11 cellular contexts compared by ENCODE assay signal in genomic region chr3:156290917-156291268, GRCh38.
DNase-seq lines count a peak whose midpoint lies in the region; FAIRE-seq and TF ChIP-seq lines count a peak whose summit lies in the region.
"Had no signal": no experiment of that assay in that cellular context is flagged by ENCODE, and none has a peak within 500 bp of the region (broad histone marks: within the 10 kb centered on the region; RNA-seq: fewer than 3 reads in every experiment).

No MANE protein-coding gene starts in this region.

- no peak overlapping the region for H3K9ac ChIP-seq in astrocyte (ENCODE audit: low read length)
- H3K9ac ChIP-seq in iPS-20b (ENCODE audit: low read depth, low read length), result no peak overlapping the region; the same call in 1 of the 2 replicates
- no peak overlapping the region for H3K9ac ChIP-seq in stomach smooth muscle (ENCODE audit: low read length in 2 of 2)

- peak overlapping the region; percentile 84 for H2AFZ ChIP-seq in astrocyte (ENCODE audit: low read depth, low read length)

- no peak overlapping the region for H3K4me3 Mint-ChIP-seq in astrocyte (ENCODE audit: unreplicated experiment)
- H3K4me3 Mint-ChIP-seq: T-helper 2 cell treated with Interferon-gamma antibody and Interleukin-4, amounts not matched to agents 5 μg/mL and 100 μg/mL, for 36 hours had no signal

- H3K4me2 ChIP-seq in astrocyte (ENCODE audit: low read length), result peak overlapping the region; percentile 93

- no peaks in the 10 kb centered on the region for H3K4me1 Mint-ChIP-seq in astrocyte (ENCODE audit: low read depth, unreplicated experiment)

- H4K20me1 ChIP-seq in astrocyte (ENCODE audit: insufficient read depth, low read length), result no peaks in the 10 kb centered on the region

- H3K9me3 ChIP-seq in astrocyte (ENCODE audit: insufficient read depth, low read depth, low read length), result no peaks in the 10 kb centered on the region
- no peaks in the 10 kb centered on the region for H3K9me3 ChIP-seq in iPS-20b (ENCODE audit: insufficient read depth, low read depth, low read length)
- no peaks in the 10 kb centered on the region for H3K9me3 ChIP-seq in stomach smooth muscle (ENCODE audit: control insufficient read depth in 2 of 2, low read length in 2 of 2)
- H3K9me3 ChIP-seq: body of pancreas had no signal

- H3K4me3 ChIP-seq in astrocyte (ENCODE audit: insufficient read depth, low read depth, low read length) (peak overlapping the region; percentile 58), iPS-20b (ENCODE audit: low read length) (peak overlapping the region; percentile 67), stomach smooth muscle (ENCODE audit: low read length in 2 of 2) (peak overlapping the region; percentile 72 to 78)
- H3K4me3 ChIP-seq: body of pancreas had no signal

- H3K27ac Mint-ChIP-seq in astrocyte (ENCODE audit: unreplicated experiment), result no peak overlapping the region
- H3K27ac Mint-ChIP-seq: T-helper 2 cell treated with Interferon-gamma antibody and Interleukin-4, amounts not matched to agents 5 μg/mL and 100 μg/mL, for 36 hours had no signal

- H3K79me2 ChIP-seq in astrocyte (ENCODE audit: insufficient read depth, low read length), result no peaks in the 10 kb centered on the region

- peaks cover 11% of the 10 kb centered on the region for H3K4me1 ChIP-seq in astrocyte (ENCODE audit: insufficient read depth, low read length)
- H3K4me1 ChIP-seq in iPS-20b (ENCODE audit: insufficient read depth, low read length), result peaks cover 3% of the 10 kb centered on the region; the same call in 1 of the 2 replicates
- H3K4me1 ChIP-seq in stomach smooth muscle (ENCODE audit: control insufficient read depth, insufficient read depth, low read length), result peaks cover 15% of the 10 kb centered on the region

- H3K27me3 ChIP-seq in astrocyte (ENCODE audit: insufficient read depth, low read length), result peaks cover 38% of the 10 kb centered on the region
- peaks cover 63% of the 10 kb centered on the region for H3K27me3 ChIP-seq in iPS-20b (ENCODE audit: insufficient read depth, low read length)
- H3K27me3 ChIP-seq in stomach smooth muscle (ENCODE audit: control insufficient read depth in 1 of 2, insufficient read depth in 2 of 2, low read length in 2 of 2), result peaks cover 16 to 24% of the 10 kb centered on the region in 2 donors

- no peaks in the 10 kb centered on the region for H3K36me3 Mint-ChIP-seq in astrocyte (ENCODE audit: low read depth, unreplicated experiment)

- no peaks in the 10 kb centered on the region for H3K9me3 Mint-ChIP-seq in astrocyte (ENCODE audit: unreplicated experiment)
- H3K9me3 Mint-ChIP-seq: T-helper 2 cell treated with Interferon-gamma antibody and Interleukin-4, amounts not matched to agents 5 μg/mL and 100 μg/mL, for 36 hours had no signal

- DNase-seq in DMS79 treated with DMSO at 0.1 percent for 48 hours (lab: John Stamatoyannopoulos, UW) (peak; percentile 44), DMS79 (lab: John Stamatoyannopoulos, UW) (no peak), astrocyte (ENCODE audit: low read depth) (no peak), OCI-M1 (lab: John Stamatoyannopoulos, UW) (no peak), AG20443 (ENCODE audit: low spot score) (no peak)
- DNase-seq in activated CD8-positive, alpha-beta memory T cell treated with anti-CD3 and anti-CD28 coated beads, Interleukin-2, amount 50 U/mL, for 48 hours, result no peak

- H3K27me3 Mint-ChIP-seq in astrocyte (ENCODE audit: low read depth, unreplicated experiment), result peaks cover 63% of the 10 kb centered on the region

- FAIRE-seq in astrocyte (lab: Jason Lieb, UNC), result no peak

- no peak for TF ChIP-seq CTCF in astrocyte (IDR thresholded peaks at IDR 0.05; ENCODE audit: insufficient read depth, low read depth, low read length)

- H3K36me3 ChIP-seq in astrocyte (ENCODE audit: insufficient read depth, low read length) (no peaks in the 10 kb centered on the region), iPS-20b (ENCODE audit: insufficient read depth, low read depth, low read length) (no peaks in the 10 kb centered on the region), stomach smooth muscle (ENCODE audit: control insufficient read depth in 2 of 2, insufficient read depth in 2 of 2, low read length in 2 of 2) (no peaks in the 10 kb centered on the region)

- H3K27ac ChIP-seq in astrocyte (ENCODE audit: low read depth, low read length), result no peak overlapping the region
- no peak overlapping the region for H3K27ac ChIP-seq in iPS-20b (ENCODE audit: low read length)
- no peak overlapping the region for H3K27ac ChIP-seq in stomach smooth muscle (ENCODE audit: low read length)
- H3K27ac ChIP-seq: 22Rv1, body of pancreas had no signal
